ENCODE assay signal across 8 cellular contexts in the genomic region with DNA sequence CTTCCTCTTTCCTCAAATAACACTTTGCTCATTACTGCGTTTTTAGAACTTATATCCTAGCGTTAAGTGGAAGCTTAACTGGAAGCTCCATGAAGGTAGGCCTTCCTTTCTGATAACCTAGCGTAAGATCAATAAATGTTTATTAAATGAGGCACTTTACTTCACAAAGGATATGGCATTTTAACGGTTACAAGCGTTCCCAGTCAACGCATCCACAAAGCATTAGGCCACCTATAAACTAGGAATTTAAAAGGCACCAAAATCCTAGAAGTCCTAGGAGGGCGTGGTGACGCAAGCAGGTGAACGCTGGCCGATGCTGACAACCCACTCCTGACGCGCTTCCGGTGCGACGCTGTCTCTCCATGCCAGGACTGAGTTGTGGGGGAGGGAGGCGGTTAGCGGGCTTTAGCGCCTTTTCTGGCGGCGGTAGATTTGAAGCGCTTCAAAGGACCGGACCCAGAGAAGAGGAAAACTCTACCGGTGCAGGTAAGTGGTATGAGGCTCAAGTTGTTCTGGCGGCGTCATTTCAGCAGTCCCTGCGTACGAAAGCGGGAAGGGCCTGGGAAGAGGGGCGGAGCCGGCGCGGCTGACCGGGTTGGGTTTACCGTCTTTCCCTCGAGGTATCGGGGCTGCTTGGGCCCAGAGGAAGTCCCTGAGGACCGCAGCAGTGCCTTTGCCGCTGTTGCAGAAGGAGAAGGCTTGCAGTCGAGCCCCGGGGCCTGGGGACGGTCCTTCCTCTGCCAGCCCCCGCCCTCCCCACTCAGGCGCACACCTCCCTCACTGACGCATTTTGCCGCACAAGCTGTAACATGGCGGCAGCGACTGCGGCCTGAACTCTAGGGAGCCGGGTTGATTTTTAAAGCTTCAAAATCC. TPM values are rescaled to one million over a fixed set of nuclear protein-coding genes. Genes with fewer than 3 reads are reported as not detected.
A peak's percentile ranks its signal among the peaks of the same experiment; 100 is the strongest.
DNase-seq lines count a peak whose midpoint lies in the region; ATAC-seq and TF ChIP-seq lines count a peak whose summit lies in the region.

PPIG (plus strand) TSS at position 347 of the 873 bp plus-strand sequence. CDS start 19,691 bp downstream, outside the sequence.

- no peak for TF ChIP-seq CTCF in activated B cell treated with CpG ODN at 0.5 μM for 24 hours (IDR thresholded peaks at IDR 0.05)

- peaks cover 7% of the 10 kb centered on the region for H3K4me1 ChIP-seq in ACC112 (ENCODE audit: control insufficient read depth, insufficient read depth, low read length, unreplicated experiment)

- H2AFZ ChIP-seq in ACC112 (ENCODE audit: low read length, unreplicated experiment), result peak within 1 kb of the TSS; percentile 93

- H3K9me3 Mint-ChIP-seq in activated B cell treated with CpG ODN at 0.5 μM for 24 hours, result no peaks in the 10 kb centered on the region

- DNase-seq in NCI-H2227 (lab: John Stamatoyannopoulos, UW; ENCODE audit: unreplicated experiment) (peak; percentile 96), activated B cell treated with CpG ODN at 0.5 μM for 24 hours (peak; percentile 75), caudate nucleus (lab: John Stamatoyannopoulos, UW) (peak; percentile 32 to 93 (median 83)), iris pigment epithelial cell (ENCODE audit: low read depth) (peak; percentile 93)
- peak; percentile 75 to 81 for DNase-seq in stimulated activated CD4-positive, alpha-beta T cell treated with anti-CD3 and anti-CD28 coated beads, Interleukin-12 subunit alpha, Interleukin-12 subunit beta, amount 100 ng/mL, for 24 hours (ENCODE audit: low read depth in 2 of 2)

- intact Hi-C loops in activated B cell treated with CpG ODN at 0.5 μM for 24 hours (cut with micrococcal nuclease), result loop anchor here (1.0 to 10.0 kb wide), 6 partner anchors 8 to 1341 kb away; partner anchors contain the start of genes CFAP210, FASTKD1, GORASP2 and METTL5

- CTCF ChIA-PET in activated B cell treated with CpG ODN at 0.5 μM for 24 hours (lab: Charles Lee), result interaction anchor here (2.0 kb wide), 1 partner anchor 11 kb away, joined by 7 read pairs; the partner anchor contains the start of gene FASTKD1

- POLR2A ChIA-PET in activated B cell treated with CpG ODN at 0.5 μM for 24 hours (lab: Charles Lee), result interaction anchor here (0.8 to 2.5 kb wide), 6 partner anchors 11 to 243 kb away, joined by 3 to 29 read pairs (median 4); partner anchors contain the start of genes CFAP210, FASTKD1, METTL5 and PHOSPHO2

- ATAC-seq in GM18868 (IDR thresholded peaks at IDR 0.05; ENCODE audit: unreplicated experiment) (peak; percentile 91), HG03108 (IDR thresholded peaks at IDR 0.05; ENCODE audit: unreplicated experiment) (peak; percentile 86), activated B cell treated with CpG ODN at 0.5 μM for 24 hours (ENCODE audit: low read depth) (peak; percentile 89)

- peak within 1 kb of the TSS; percentile 99 for H3K27ac Mint-ChIP-seq in activated B cell treated with CpG ODN at 0.5 μM for 24 hours

- H3K4me1 Mint-ChIP-seq in activated B cell treated with CpG ODN at 0.5 μM for 24 hours, result peaks cover 39% of the 10 kb centered on the region

- no peaks in the 10 kb centered on the region for H3K36me3 ChIP-seq in ACC112 (ENCODE audit: insufficient read depth, low read length)

- H3K27ac ChIP-seq in ACC112 (ENCODE audit: low read depth, low read length), result peak within 1 kb of the TSS; percentile 92
- peak within 1 kb of the TSS; percentile 95 for H3K27ac ChIP-seq in caudate nucleus (ENCODE audit: low read depth, low read length)

- peak within 1 kb of the TSS; percentile 96 for H3K4me3 ChIP-seq in ACC112 (ENCODE audit: low read depth, low read length)

- H3K27me3 Mint-ChIP-seq in activated B cell treated with CpG ODN at 0.5 μM for 24 hours, result no peaks in the 10 kb centered on the region

- peak within 1 kb of the TSS; percentile 99 for H3K4me3 Mint-ChIP-seq in activated B cell treated with CpG ODN at 0.5 μM for 24 hours

- H3K79me2 ChIP-seq in ACC112 (ENCODE audit: control insufficient read depth, insufficient read depth, low read length, unreplicated experiment), result peaks cover 48% of the 10 kb centered on the region

- H3K36me3 Mint-ChIP-seq in activated B cell treated with CpG ODN at 0.5 μM for 24 hours (ENCODE audit: low read depth), result peaks cover 28% of the 10 kb centered on the region

- H3K27me3 ChIP-seq in ACC112 (ENCODE audit: insufficient read depth, low read length), result no peaks in the 10 kb centered on the region

RNA-seq across cellular contexts. Expression of gene PPIG, which starts in this region (rescaled TPM):
- 68.0 and 69.8 TPM in 2 replicates for total RNA-seq in activated B cell treated with CpG ODN at 0.5 μM for 24 hours

Comparison
In these comparisons a context has a peak if more than half of its experiments do, and no peak if none do; other contexts are left out.
1. Peak in every context shown above with its lines: DNase-seq, ATAC-seq, H3K4me3 ChIP-seq and H3K27ac ChIP-seq.